ENCODE assay signal across 1 cellular context in genomic region chr17:81102352-81102751, GRCh38.
TF ChIP-seq lines count a peak whose summit lies in the region.

No MANE protein-coding gene starts in this region.

TF ChIP-seq in K562, 482 proteins besides CTCF, POLR2A, EP300 and RAD21:
- TF ChIP-seq, protein P1, sequence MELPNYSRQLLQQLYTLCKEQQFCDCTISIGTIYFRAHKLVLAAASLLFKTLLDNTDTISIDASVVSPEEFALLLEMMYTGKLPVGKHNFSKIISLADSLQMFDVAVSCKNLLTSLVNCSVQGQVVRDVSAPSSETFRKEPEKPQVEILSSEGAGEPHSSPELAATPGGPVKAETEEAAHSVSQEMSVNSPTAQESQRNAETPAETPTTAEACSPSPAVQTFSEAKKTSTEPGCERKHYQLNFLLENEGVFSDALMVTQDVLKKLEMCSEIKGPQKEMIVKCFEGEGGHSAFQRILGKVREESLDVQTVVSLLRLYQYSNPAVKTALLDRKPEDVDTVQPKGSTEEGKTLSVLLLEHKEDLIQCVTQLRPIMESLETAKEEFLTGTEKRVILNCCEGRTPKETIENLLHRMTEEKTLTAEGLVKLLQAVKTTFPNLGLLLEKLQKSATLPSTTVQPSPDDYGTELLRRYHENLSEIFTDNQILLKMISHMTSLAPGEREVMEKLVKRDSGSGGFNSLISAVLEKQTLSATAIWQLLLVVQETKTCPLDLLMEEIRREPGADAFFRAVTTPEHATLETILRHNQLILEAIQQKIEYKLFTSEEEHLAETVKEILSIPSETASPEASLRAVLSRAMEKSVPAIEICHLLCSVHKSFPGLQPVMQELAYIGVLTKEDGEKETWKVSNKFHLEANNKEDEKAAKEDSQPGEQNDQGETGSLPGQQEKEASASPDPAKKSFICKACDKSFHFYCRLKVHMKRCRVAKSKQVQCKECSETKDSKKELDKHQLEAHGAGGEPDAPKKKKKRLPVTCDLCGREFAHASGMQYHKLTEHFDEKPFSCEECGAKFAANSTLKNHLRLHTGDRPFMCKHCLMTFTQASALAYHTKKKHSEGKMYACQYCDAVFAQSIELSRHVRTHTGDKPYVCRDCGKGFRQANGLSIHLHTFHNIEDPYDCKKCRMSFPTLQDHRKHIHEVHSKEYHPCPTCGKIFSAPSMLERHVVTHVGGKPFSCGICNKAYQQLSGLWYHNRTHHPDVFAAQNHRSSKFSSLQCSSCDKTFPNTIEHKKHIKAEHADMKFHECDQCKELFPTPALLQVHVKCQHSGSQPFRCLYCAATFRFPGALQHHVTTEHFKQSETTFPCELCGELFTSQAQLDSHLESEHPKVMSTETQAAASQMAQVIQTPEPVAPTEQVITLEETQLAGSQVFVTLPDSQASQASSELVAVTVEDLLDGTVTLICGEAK (IDR thresholded peaks at IDR 0.05), result peak; percentile 87
- TF ChIP-seq, protein P1 (CRISPR knock-in tag; IDR thresholded peaks at IDR 0.05), result peak; percentile 80
- peak; percentile 48; the same call in 1 of the 2 replicates for TF ChIP-seq ZNF24 (IDR thresholded peaks at IDR 0.05)
- no peak for TF ChIP-seq ZNF644 (tag; IDR thresholded peaks at IDR 0.05; ENCODE audit: low read depth)
- no peak for TF ChIP-seq ZNF316 (IDR thresholded peaks at IDR 0.05)
